ENCODE assay signal across 1 cellular context in the genomic region with DNA sequence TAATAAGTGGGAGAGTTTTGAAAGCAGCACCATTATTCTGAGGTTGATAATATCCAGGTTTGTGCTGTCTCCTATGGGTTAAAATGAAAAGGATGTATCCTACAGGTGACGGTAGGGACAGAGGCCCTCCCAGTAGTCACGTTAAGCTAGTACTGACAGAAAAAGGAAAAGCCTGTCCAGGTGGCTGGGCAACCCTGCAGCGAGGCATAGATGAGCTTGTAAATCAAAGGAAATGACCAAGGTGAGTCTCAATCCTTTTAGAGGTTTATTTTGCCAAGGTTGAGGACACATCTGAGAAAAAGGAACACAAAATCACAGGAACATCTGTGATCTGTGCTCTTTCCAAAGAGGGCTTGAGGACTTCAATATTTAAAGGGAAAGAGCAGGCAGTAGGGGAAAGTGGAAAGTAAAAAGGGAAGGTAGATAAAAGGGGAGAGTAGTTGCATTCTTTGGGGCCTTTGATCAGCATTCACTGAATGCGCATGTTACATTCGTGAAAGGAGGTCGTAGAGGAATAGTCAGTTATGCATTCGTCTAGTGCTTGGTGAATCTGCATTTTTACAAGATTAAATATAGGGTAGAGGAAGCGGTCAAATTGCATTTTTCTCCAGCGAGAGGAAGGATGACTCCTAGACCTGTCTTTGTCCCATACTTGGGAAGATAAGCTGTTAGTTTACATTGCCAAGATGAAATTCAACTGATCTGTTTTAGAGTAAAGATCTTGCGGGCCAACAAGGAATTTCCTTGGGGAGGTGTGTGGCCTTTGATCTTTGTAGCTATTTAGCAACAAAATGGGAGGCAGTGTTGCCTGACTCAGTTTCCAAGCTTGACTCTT.
A peak's percentile ranks its signal among the peaks of the same experiment; 100 is the strongest.
TF ChIP-seq lines count a peak whose summit lies in the region.

No MANE protein-coding gene starts in this region.

TF ChIP-seq in H1, 55 proteins besides CTCF, POLR2A, EP300 and RAD21:
- TF ChIP-seq SP1 (IDR thresholded peaks at IDR 0.05; ENCODE audit: low read depth, low read length) (0 out of 2 replicates have a peak, but pooled peaks have one; percentile 29), TEAD4 (IDR thresholded peaks at IDR 0.05; ENCODE audit: low read depth, low read length) (peak; percentile 43; the same call in 1 of the 2 replicates)
- TF ChIP-seq, protein P1, sequence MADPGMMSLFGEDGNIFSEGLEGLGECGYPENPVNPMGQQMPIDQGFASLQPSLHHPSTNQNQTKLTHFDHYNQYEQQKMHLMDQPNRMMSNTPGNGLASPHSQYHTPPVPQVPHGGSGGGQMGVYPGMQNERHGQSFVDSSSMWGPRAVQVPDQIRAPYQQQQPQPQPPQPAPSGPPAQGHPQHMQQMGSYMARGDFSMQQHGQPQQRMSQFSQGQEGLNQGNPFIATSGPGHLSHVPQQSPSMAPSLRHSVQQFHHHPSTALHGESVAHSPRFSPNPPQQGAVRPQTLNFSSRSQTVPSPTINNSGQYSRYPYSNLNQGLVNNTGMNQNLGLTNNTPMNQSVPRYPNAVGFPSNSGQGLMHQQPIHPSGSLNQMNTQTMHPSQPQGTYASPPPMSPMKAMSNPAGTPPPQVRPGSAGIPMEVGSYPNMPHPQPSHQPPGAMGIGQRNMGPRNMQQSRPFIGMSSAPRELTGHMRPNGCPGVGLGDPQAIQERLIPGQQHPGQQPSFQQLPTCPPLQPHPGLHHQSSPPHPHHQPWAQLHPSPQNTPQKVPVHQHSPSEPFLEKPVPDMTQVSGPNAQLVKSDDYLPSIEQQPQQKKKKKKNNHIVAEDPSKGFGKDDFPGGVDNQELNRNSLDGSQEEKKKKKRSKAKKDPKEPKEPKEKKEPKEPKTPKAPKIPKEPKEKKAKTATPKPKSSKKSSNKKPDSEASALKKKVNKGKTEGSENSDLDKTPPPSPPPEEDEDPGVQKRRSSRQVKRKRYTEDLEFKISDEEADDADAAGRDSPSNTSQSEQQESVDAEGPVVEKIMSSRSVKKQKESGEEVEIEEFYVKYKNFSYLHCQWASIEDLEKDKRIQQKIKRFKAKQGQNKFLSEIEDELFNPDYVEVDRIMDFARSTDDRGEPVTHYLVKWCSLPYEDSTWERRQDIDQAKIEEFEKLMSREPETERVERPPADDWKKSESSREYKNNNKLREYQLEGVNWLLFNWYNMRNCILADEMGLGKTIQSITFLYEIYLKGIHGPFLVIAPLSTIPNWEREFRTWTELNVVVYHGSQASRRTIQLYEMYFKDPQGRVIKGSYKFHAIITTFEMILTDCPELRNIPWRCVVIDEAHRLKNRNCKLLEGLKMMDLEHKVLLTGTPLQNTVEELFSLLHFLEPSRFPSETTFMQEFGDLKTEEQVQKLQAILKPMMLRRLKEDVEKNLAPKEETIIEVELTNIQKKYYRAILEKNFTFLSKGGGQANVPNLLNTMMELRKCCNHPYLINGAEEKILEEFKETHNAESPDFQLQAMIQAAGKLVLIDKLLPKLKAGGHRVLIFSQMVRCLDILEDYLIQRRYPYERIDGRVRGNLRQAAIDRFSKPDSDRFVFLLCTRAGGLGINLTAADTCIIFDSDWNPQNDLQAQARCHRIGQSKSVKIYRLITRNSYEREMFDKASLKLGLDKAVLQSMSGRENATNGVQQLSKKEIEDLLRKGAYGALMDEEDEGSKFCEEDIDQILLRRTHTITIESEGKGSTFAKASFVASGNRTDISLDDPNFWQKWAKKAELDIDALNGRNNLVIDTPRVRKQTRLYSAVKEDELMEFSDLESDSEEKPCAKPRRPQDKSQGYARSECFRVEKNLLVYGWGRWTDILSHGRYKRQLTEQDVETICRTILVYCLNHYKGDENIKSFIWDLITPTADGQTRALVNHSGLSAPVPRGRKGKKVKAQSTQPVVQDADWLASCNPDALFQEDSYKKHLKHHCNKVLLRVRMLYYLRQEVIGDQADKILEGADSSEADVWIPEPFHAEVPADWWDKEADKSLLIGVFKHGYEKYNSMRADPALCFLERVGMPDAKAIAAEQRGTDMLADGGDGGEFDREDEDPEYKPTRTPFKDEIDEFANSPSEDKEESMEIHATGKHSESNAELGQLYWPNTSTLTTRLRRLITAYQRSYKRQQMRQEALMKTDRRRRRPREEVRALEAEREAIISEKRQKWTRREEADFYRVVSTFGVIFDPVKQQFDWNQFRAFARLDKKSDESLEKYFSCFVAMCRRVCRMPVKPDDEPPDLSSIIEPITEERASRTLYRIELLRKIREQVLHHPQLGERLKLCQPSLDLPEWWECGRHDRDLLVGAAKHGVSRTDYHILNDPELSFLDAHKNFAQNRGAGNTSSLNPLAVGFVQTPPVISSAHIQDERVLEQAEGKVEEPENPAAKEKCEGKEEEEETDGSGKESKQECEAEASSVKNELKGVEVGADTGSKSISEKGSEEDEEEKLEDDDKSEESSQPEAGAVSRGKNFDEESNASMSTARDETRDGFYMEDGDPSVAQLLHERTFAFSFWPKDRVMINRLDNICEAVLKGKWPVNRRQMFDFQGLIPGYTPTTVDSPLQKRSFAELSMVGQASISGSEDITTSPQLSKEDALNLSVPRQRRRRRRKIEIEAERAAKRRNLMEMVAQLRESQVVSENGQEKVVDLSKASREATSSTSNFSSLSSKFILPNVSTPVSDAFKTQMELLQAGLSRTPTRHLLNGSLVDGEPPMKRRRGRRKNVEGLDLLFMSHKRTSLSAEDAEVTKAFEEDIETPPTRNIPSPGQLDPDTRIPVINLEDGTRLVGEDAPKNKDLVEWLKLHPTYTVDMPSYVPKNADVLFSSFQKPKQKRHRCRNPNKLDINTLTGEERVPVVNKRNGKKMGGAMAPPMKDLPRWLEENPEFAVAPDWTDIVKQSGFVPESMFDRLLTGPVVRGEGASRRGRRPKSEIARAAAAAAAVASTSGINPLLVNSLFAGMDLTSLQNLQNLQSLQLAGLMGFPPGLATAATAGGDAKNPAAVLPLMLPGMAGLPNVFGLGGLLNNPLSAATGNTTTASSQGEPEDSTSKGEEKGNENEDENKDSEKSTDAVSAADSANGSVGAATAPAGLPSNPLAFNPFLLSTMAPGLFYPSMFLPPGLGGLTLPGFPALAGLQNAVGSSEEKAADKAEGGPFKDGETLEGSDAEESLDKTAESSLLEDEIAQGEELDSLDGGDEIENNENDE (IDR thresholded peaks at IDR 0.05; ENCODE audit: insufficient replicate concordance, low read length) = no peak
